Comparison of ENCODE assay signal across 8 cellular contexts in the genomic region with DNA sequence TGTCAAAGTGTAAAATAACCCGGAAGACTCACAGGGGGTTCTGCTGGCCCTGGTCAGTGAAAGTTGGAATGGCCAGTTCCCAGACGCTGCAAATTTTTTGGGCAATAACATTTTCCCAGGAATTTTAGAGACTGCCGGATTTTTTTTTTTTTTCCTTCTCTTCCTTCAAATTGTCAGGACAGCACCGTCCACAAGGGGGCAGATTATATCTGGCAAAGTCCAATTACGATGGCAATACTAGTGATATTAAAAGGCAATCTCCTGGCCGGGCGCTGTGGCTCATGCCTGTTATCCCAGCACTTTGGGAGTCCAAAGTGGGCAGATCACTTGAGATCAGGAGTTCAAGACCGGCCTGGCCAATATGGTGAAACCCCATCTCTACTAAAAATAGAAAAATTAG. TPM values are rescaled to one million over a fixed set of nuclear protein-coding genes. Genes with fewer than 3 reads are reported as not detected.
A peak's percentile ranks its signal among the peaks of the same experiment; 100 is the strongest.
DNase-seq lines count a peak whose midpoint lies in the region; ATAC-seq and TF ChIP-seq lines count a peak whose summit lies in the region.

No MANE protein-coding gene starts in this region.

- no peaks in the 10 kb centered on the region for H3K27me3 Mint-ChIP-seq in activated naive CD8-positive, alpha-beta T cell treated with anti-CD3 and anti-CD28 coated beads, Interleukin-2, amount 50 U/mL, for 24 hours
- H3K27me3 Mint-ChIP-seq in activated naive CD8-positive, alpha-beta T cell treated with anti-CD3 and anti-CD28 coated beads for 36 hours, result no peaks in the 10 kb centered on the region

- H3K27me3 ChIP-seq in foreskin keratinocyte, result no peaks in the 10 kb centered on the region
- H3K27me3 ChIP-seq in prostate gland (replicated peaks; ENCODE audit: insufficient read depth), result no peaks in the 10 kb centered on the region

- H3K36me3 ChIP-seq in prostate gland, result no peaks in the 10 kb centered on the region

- peak; percentile 30 for DNase-seq in activated naive CD8-positive, alpha-beta T cell treated with anti-CD3 and anti-CD28 coated beads, Interleukin-2, amount 50 U/mL, for 24 hours
- no peak for DNase-seq in activated naive CD8-positive, alpha-beta T cell treated with anti-CD3 and anti-CD28 coated beads for 36 hours
- DNase-seq in NCI-H146 treated with DMSO at 0.1 percent for 48 hours (lab: John Stamatoyannopoulos, UW; ENCODE audit: unreplicated experiment), result peak; percentile 21
- peak; percentile 30 for DNase-seq in activated CD4-positive, alpha-beta T cell treated with anti-CD3 and anti-CD28 coated beads, Interleukin-2, amount 50 U/mL, for 1 hour
- no peak for DNase-seq in foreskin keratinocyte
- DNase-seq in prostate gland (ENCODE audit: low spot score), result peak; percentile 51

- intact Hi-C loops in prostate gland (cut with DNase I), result no loop called here

- no peaks in the 10 kb centered on the region for H3K9me3 Mint-ChIP-seq in activated naive CD8-positive, alpha-beta T cell treated with anti-CD3 and anti-CD28 coated beads, Interleukin-2, amount 50 U/mL, for 24 hours
- no peaks in the 10 kb centered on the region for H3K9me3 Mint-ChIP-seq in activated naive CD8-positive, alpha-beta T cell treated with anti-CD3 and anti-CD28 coated beads for 36 hours

- H3K4me1 Mint-ChIP-seq in activated naive CD8-positive, alpha-beta T cell treated with anti-CD3 and anti-CD28 coated beads, Interleukin-2, amount 50 U/mL, for 24 hours, result no peaks in the 10 kb centered on the region
- no peaks in the 10 kb centered on the region for H3K4me1 Mint-ChIP-seq in activated naive CD8-positive, alpha-beta T cell treated with anti-CD3 and anti-CD28 coated beads for 36 hours

- H3K9me3 ChIP-seq in prostate gland, result no peaks in the 10 kb centered on the region

- TF ChIP-seq POLR2A in prostate gland (IDR thresholded peaks at IDR 0.05), result no peak

- H3K4me3 Mint-ChIP-seq in activated naive CD8-positive, alpha-beta T cell treated with anti-CD3 and anti-CD28 coated beads, Interleukin-2, amount 50 U/mL, for 24 hours, result no peak overlapping the region
- no peak overlapping the region for H3K4me3 Mint-ChIP-seq in activated naive CD8-positive, alpha-beta T cell treated with anti-CD3 and anti-CD28 coated beads for 36 hours

- WGBS in prostate gland, result 11% methylated on average over 8 of the region's 8 CpGs

- H3K4me3 ChIP-seq in prostate gland, result no peak overlapping the region

- TF ChIP-seq CTCF in foreskin keratinocyte (conservative IDR thresholded peaks at IDR 0.05) (peak; percentile 70), prostate gland (IDR thresholded peaks at IDR 0.05) (peak in 3 of 4 experiments; percentile 42 to 51 (median 47))

- no peak for ATAC-seq in activated naive CD8-positive, alpha-beta T cell treated with anti-CD3 and anti-CD28 coated beads, Interleukin-2, amount 50 U/mL, for 24 hours
- ATAC-seq in foreskin keratinocyte (no peak), GM21423 (IDR thresholded peaks at IDR 0.05; ENCODE audit: unreplicated experiment) (no peak), GM21360 (IDR thresholded peaks at IDR 0.05; ENCODE audit: unreplicated experiment) (no peak)

- no peak overlapping the region for H3K27ac ChIP-seq in foreskin keratinocyte
- no peak overlapping the region for H3K27ac ChIP-seq in prostate gland

- H3K27ac Mint-ChIP-seq in activated naive CD8-positive, alpha-beta T cell treated with anti-CD3 and anti-CD28 coated beads, Interleukin-2, amount 50 U/mL, for 24 hours, result no peak overlapping the region
- H3K27ac Mint-ChIP-seq in activated naive CD8-positive, alpha-beta T cell treated with anti-CD3 and anti-CD28 coated beads for 36 hours, result no peak overlapping the region

- H3K36me3 Mint-ChIP-seq in activated naive CD8-positive, alpha-beta T cell treated with anti-CD3 and anti-CD28 coated beads, Interleukin-2, amount 50 U/mL, for 24 hours (ENCODE audit: low read depth), result no peaks in the 10 kb centered on the region
- H3K36me3 Mint-ChIP-seq in activated naive CD8-positive, alpha-beta T cell treated with anti-CD3 and anti-CD28 coated beads for 36 hours, result no peaks in the 10 kb centered on the region

- H3K4me1 ChIP-seq in foreskin keratinocyte, result no peaks in the 10 kb centered on the region
- H3K4me1 ChIP-seq in prostate gland (replicated peaks), result no peaks in the 10 kb centered on the region

RNA-seq across cellular contexts. Expression of a gene that starts 20.5 kb away (rescaled TPM):
- total RNA-seq in activated naive CD8-positive, alpha-beta T cell treated with anti-CD3 and anti-CD28 coated beads for 36 hours, result 100 to 1,000 TPM; 794 to 829 TPM
- total RNA-seq in foreskin keratinocyte, result 351 and 441 TPM in 2 replicates
- polyA plus RNA-seq in foreskin keratinocyte, result 518 and 606 TPM in 2 replicates
- 100 to 1,000 TPM; 230 to 237 TPM for total RNA-seq in prostate gland

Comparison
In these comparisons a context has a peak if more than half of its experiments do, and no peak if none do; other contexts are left out.
1. DNase-seq: peak in activated naive CD8-positive, alpha-beta T cell treated with anti-CD3 and anti-CD28 coated beads, Interleukin-2, amount 50 U/mL, for 24 hours (single experiment), NCI-H146 treated with DMSO at 0.1 percent for 48 hours (single experiment), activated CD4-positive, alpha-beta T cell treated with anti-CD3 and anti-CD28 coated beads, Interleukin-2, amount 50 U/mL, for 1 hour (single experiment) and prostate gland (single experiment); none in activated naive CD8-positive, alpha-beta T cell treated with anti-CD3 and anti-CD28 coated beads for 36 hours (single experiment) and foreskin keratinocyte (0 of 2).